In the genomic region with DNA sequence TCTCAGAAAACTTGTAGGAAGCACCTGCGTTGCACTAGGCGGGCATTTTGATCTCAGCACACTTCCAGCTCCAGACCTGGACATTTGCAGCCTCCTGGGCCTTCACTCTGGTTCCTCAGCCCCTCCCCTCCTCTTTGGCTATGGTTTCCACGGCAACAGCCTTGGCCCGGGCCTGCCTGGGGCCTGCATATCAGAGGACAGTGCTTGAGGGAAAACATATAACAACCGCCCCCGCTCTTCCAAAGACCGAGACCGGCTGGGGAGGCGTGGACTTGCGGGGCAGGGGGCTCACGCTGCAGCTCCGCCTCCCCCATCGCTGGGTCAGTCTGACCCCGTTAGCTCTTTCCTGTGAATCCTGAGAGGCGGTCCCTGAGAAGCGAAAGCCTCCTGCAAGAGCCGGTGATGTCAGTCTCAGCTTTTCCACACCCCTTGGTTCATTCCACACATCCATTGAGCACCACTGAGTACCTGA, we compare ENCODE assay signal across 1 cellular context.
TF ChIP-seq lines count a peak whose summit lies in the region.

No MANE protein-coding gene starts in this region.

TF ChIP-seq in HepG2, 621 proteins besides CTCF, POLR2A, EP300 and RAD21 (continued from another document and continues in another):
- TF ChIP-seq, protein P1, sequence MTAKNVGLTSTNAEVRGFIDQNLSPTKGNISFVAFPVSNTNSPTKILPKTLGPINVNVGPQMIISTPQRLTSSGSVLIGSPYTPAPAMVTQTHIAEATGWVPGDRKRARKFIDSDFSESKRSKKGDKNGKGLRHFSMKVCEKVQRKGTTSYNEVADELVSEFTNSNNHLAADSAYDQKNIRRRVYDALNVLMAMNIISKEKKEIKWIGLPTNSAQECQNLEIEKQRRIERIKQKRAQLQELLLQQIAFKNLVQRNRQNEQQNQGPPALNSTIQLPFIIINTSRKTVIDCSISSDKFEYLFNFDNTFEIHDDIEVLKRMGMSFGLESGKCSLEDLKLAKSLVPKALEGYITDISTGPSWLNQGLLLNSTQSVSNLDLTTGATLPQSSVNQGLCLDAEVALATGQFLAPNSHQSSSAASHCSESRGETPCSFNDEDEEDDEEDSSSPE (CRISPR knock-in tag; IDR thresholded peaks at IDR 0.05): no peak
- TF ChIP-seq ZMYM4 (CRISPR knock-in tag; IDR thresholded peaks at IDR 0.05) (no peak), HNF4G (IDR thresholded peaks at IDR 0.05; ENCODE audit: borderline replicate concordance, low read depth, low read length) (no peak), HNF4G (CRISPR knock-in tag; IDR thresholded peaks at IDR 0.05; ENCODE audit: borderline replicate concordance, low read depth) (no peak), ZBTB1 (CRISPR knock-in tag; IDR thresholded peaks at IDR 0.05; ENCODE audit: borderline replicate concordance) (no peak), PTBP1 (IDR thresholded peaks at IDR 0.05; ENCODE audit: low read depth, low read length, poor library complexity, severe bottlenecking) (no peak), ZFAT (CRISPR knock-in tag; conservative IDR thresholded peaks at IDR 0.05) (no peak), SMYD3 (CRISPR knock-in tag; IDR thresholded peaks at IDR 0.05) (0 out of 2 replicates have a peak, but pooled peaks have one; percentile 37), PCBP1 (IDR thresholded peaks at IDR 0.05; ENCODE audit: borderline replicate concordance, low read depth, low read length) (no peak), ZNF326 (CRISPR knock-in tag; IDR thresholded peaks at IDR 0.05; ENCODE audit: borderline replicate concordance) (no peak), STAG1 (CRISPR knock-in tag; IDR thresholded peaks at IDR 0.05) (peak; percentile 17; the same call in 1 of the 2 replicates), KMT2A (CRISPR knock-in tag; IDR thresholded peaks at IDR 0.05) (0 out of 2 replicates have a peak, but pooled peaks have one; percentile 8), ZFY (CRISPR knock-in tag; IDR thresholded peaks at IDR 0.05) (peak; percentile 72), KDM5A (IDR thresholded peaks at IDR 0.05; ENCODE audit: borderline replicate concordance, low read length) (no peak), ZNF556 (CRISPR knock-in tag; IDR thresholded peaks at IDR 0.05; ENCODE audit: borderline replicate concordance) (peak; percentile 52; the same call in 1 of the 2 replicates), FOXP1 (IDR thresholded peaks at IDR 0.05) (no peak), FOXP1 (CRISPR knock-in tag; IDR thresholded peaks at IDR 0.05) (peak; percentile 26; the same call in 1 of the 2 replicates), ZBTB38 (CRISPR knock-in tag; IDR thresholded peaks at IDR 0.05) (no peak), ZNF709 (CRISPR knock-in tag; IDR thresholded peaks at IDR 0.05) (no peak), LCORL (IDR thresholded peaks at IDR 0.05) (no peak), LCORL (CRISPR knock-in tag; IDR thresholded peaks at IDR 0.05) (peak; percentile 40; the same call in 1 of the 2 replicates)
- TF ChIP-seq, protein P2, sequence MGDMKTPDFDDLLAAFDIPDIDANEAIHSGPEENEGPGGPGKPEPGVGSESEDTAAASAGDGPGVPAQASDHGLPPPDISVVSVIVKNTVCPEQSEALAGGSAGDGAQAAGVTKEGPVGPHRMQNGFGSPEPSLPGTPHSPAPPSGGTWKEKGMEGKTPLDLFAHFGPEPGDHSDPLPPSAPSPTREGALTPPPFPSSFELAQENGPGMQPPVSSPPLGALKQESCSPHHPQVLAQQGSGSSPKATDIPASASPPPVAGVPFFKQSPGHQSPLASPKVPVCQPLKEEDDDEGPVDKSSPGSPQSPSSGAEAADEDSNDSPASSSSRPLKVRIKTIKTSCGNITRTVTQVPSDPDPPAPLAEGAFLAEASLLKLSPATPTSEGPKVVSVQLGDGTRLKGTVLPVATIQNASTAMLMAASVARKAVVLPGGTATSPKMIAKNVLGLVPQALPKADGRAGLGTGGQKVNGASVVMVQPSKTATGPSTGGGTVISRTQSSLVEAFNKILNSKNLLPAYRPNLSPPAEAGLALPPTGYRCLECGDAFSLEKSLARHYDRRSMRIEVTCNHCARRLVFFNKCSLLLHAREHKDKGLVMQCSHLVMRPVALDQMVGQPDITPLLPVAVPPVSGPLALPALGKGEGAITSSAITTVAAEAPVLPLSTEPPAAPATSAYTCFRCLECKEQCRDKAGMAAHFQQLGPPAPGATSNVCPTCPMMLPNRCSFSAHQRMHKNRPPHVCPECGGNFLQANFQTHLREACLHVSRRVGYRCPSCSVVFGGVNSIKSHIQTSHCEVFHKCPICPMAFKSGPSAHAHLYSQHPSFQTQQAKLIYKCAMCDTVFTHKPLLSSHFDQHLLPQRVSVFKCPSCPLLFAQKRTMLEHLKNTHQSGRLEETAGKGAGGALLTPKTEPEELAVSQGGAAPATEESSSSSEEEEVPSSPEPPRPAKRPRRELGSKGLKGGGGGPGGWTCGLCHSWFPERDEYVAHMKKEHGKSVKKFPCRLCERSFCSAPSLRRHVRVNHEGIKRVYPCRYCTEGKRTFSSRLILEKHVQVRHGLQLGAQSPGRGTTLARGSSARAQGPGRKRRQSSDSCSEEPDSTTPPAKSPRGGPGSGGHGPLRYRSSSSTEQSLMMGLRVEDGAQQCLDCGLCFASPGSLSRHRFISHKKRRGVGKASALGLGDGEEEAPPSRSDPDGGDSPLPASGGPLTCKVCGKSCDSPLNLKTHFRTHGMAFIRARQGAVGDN (CRISPR knock-in tag; IDR thresholded peaks at IDR 0.05): peak; percentile 98
- TF ChIP-seq, protein P3, sequence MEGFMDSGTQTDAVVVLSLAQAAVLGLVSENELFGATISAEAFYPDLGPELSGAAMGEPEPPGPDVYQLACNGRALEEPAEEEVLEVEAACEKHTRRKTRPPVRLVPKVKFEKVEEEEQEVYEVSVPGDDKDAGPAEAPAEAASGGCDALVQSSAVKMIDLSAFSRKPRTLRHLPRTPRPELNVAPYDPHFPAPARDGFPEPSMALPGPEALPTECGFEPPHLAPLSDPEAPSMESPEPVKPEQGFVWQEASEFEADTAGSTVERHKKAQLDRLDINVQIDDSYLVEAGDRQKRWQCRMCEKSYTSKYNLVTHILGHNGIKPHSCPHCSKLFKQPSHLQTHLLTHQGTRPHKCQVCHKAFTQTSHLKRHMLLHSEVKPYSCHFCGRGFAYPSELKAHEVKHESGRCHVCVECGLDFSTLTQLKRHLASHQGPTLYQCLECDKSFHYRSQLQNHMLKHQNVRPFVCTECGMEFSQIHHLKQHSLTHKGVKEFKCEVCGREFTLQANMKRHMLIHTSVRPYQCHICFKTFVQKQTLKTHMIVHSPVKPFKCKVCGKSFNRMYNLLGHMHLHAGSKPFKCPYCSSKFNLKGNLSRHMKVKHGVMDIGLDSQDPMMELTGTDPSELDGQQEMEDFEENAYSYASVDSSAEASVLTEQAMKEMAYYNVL (CRISPR knock-in tag; IDR thresholded peaks at IDR 0.05; ENCODE audit: borderline replicate concordance): peak; percentile 50; the same call in 1 of the 2 replicates
- TF ChIP-seq, protein P4, sequence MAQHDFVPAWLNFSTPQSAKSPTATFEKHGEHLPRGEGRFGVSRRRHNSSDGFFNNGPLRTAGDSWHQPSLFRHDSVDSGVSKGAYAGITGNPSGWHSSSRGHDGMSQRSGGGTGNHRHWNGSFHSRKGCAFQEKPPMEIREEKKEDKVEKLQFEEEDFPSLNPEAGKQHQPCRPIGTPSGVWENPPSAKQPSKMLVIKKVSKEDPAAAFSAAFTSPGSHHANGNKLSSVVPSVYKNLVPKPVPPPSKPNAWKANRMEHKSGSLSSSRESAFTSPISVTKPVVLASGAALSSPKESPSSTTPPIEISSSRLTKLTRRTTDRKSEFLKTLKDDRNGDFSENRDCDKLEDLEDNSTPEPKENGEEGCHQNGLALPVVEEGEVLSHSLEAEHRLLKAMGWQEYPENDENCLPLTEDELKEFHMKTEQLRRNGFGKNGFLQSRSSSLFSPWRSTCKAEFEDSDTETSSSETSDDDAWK (CRISPR knock-in tag; IDR thresholded peaks at IDR 0.05): no peak
- TF ChIP-seq, protein P5, sequence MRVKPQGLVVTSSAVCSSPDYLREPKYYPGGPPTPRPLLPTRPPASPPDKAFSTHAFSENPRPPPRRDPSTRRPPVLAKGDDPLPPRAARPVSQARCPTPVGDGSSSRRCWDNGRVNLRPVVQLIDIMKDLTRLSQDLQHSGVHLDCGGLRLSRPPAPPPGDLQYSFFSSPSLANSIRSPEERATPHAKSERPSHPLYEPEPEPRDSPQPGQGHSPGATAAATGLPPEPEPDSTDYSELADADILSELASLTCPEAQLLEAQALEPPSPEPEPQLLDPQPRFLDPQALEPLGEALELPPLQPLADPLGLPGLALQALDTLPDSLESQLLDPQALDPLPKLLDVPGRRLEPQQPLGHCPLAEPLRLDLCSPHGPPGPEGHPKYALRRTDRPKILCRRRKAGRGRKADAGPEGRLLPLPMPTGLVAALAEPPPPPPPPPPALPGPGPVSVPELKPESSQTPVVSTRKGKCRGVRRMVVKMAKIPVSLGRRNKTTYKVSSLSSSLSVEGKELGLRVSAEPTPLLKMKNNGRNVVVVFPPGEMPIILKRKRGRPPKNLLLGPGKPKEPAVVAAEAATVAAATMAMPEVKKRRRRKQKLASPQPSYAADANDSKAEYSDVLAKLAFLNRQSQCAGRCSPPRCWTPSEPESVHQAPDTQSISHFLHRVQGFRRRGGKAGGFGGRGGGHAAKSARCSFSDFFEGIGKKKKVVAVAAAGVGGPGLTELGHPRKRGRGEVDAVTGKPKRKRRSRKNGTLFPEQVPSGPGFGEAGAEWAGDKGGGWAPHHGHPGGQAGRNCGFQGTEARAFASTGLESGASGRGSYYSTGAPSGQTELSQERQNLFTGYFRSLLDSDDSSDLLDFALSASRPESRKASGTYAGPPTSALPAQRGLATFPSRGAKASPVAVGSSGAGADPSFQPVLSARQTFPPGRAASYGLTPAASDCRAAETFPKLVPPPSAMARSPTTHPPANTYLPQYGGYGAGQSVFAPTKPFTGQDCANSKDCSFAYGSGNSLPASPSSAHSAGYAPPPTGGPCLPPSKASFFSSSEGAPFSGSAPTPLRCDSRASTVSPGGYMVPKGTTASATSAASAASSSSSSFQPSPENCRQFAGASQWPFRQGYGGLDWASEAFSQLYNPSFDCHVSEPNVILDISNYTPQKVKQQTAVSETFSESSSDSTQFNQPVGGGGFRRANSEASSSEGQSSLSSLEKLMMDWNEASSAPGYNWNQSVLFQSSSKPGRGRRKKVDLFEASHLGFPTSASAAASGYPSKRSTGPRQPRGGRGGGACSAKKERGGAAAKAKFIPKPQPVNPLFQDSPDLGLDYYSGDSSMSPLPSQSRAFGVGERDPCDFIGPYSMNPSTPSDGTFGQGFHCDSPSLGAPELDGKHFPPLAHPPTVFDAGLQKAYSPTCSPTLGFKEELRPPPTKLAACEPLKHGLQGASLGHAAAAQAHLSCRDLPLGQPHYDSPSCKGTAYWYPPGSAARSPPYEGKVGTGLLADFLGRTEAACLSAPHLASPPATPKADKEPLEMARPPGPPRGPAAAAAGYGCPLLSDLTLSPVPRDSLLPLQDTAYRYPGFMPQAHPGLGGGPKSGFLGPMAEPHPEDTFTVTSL (CRISPR knock-in tag; IDR thresholded peaks at IDR 0.05; ENCODE audit: borderline replicate concordance): no peak
- TF ChIP-seq, protein P6, sequence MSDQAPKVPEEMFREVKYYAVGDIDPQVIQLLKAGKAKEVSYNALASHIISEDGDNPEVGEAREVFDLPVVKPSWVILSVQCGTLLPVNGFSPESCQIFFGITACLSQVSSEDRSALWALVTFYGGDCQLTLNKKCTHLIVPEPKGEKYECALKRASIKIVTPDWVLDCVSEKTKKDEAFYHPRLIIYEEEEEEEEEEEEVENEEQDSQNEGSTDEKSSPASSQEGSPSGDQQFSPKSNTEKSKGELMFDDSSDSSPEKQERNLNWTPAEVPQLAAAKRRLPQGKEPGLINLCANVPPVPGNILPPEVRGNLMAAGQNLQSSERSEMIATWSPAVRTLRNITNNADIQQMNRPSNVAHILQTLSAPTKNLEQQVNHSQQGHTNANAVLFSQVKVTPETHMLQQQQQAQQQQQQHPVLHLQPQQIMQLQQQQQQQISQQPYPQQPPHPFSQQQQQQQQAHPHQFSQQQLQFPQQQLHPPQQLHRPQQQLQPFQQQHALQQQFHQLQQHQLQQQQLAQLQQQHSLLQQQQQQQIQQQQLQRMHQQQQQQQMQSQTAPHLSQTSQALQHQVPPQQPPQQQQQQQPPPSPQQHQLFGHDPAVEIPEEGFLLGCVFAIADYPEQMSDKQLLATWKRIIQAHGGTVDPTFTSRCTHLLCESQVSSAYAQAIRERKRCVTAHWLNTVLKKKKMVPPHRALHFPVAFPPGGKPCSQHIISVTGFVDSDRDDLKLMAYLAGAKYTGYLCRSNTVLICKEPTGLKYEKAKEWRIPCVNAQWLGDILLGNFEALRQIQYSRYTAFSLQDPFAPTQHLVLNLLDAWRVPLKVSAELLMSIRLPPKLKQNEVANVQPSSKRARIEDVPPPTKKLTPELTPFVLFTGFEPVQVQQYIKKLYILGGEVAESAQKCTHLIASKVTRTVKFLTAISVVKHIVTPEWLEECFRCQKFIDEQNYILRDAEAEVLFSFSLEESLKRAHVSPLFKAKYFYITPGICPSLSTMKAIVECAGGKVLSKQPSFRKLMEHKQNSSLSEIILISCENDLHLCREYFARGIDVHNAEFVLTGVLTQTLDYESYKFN (CRISPR knock-in tag; conservative IDR thresholded peaks at IDR 0.05): peak; percentile 88
- TF ChIP-seq, protein P7, sequence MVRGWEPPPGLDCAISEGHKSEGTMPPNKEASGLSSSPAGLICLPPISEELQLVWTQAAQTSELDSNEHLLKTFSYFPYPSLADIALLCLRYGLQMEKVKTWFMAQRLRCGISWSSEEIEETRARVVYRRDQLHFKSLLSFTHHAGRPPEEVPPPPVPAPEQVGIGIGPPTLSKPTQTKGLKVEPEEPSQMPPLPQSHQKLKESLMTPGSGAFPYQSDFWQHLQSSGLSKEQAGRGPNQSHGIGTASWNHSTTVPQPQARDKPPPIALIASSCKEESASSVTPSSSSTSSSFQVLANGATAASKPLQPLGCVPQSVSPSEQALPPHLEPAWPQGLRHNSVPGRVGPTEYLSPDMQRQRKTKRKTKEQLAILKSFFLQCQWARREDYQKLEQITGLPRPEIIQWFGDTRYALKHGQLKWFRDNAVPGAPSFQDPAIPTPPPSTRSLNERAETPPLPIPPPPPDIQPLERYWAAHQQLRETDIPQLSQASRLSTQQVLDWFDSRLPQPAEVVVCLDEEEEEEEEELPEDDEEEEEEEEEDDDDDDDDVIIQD (CRISPR knock-in tag; IDR thresholded peaks at IDR 0.05; ENCODE audit: low read depth): no peak; the same call in 1 of the 2 replicates
- TF ChIP-seq, protein P8, sequence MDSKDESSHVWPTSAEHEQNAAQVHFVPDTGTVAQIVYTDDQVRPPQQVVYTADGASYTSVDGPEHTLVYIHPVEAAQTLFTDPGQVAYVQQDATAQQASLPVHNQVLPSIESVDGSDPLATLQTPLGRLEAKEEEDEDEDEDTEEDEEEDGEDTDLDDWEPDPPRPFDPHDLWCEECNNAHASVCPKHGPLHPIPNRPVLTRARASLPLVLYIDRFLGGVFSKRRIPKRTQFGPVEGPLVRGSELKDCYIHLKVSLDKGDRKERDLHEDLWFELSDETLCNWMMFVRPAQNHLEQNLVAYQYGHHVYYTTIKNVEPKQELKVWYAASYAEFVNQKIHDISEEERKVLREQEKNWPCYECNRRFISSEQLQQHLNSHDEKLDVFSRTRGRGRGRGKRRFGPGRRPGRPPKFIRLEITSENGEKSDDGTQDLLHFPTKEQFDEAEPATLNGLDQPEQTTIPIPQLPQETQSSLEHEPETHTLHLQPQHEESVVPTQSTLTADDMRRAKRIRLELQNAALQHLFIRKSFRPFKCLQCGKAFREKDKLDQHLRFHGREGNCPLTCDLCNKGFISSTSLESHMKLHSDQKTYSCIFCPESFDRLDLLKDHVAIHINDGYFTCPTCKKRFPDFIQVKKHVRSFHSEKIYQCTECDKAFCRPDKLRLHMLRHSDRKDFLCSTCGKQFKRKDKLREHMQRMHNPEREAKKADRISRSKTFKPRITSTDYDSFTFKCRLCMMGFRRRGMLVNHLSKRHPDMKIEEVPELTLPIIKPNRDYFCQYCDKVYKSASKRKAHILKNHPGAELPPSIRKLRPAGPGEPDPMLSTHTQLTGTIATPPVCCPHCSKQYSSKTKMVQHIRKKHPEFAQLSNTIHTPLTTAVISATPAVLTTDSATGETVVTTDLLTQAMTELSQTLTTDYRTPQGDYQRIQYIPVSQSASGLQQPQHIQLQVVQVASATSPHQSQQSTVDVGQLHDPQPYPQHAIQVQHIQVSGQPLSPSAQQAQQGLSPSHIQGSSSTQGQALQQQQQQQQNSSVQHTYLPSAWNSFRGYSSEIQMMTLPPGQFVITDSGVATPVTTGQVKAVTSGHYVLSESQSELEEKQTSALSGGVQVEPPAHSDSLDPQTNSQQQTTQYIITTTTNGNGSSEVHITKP (CRISPR knock-in tag; IDR thresholded peaks at IDR 0.05; ENCODE audit: low read depth): peak; percentile 86; the same call in 1 of the 2 replicates
